In the genomic region with DNA sequence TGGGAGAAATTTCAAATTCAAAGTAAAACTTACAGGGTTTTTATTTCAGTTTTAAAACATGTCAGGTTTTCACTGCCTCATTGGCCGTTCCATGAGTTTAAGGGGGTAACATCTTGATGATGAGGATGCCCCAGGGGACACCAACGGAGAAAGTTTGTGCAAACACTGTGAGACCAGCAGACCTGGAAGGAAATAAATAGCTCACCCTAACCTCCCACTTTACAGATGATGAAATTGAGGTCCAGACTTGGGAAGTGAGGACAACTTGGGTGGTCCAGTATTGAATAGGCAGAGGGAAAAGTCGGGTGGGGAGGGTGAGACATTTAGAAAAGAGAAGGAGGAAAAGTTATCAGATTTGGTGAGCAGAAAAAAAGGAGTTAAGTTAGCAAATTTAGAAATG, we compare ENCODE assay signal across 21 cellular contexts.
"Had no signal": no experiment of that assay in that cellular context is flagged by ENCODE, and none has a peak within 500 bp of the region (broad histone marks: within the 10 kb centered on the region; RNA-seq: fewer than 3 reads in every experiment).

No MANE protein-coding gene starts in this region.

- H3K27ac ChIP-seq: heart right ventricle, left lung, lower lobe of right lung, testis, transverse colon had no signal

- H3K27me3 ChIP-seq: testis, transverse colon had no signal

- H3K4me1 ChIP-seq: heart right ventricle, left lung, lower lobe of right lung, transverse colon had no signal

- DNase-seq: caudate nucleus; effector CD4-positive, alpha-beta T cell; endodermal cell; erythroblast; heart right ventricle; hypothalamus; left lung; lower lobe of right lung; midbrain; naive B cell; nephron progenitor cell; posterior cingulate gyrus; stimulated activated CD4-positive, alpha-beta T cell treated with anti-CD3 and anti-CD28 coated beads, Interleukin-4, amount 100 ng/mL, for 1 hour; stimulated activated CD8-positive, alpha-beta memory T cell treated with anti-CD3 and anti-CD28 coated beads, Interleukin-4, amount 100 ng/mL, for 48 hours; testis; transverse colon had no signal

- H3K27ac Mint-ChIP-seq: endodermal cell; memory B cell; nephron progenitor cell; stimulated activated effector memory CD8-positive, alpha-beta T cell treated with anti-CD3 and anti-CD28 coated beads, Interleukin-12 subunit alpha, Interleukin-12 subunit beta, amount 100 ng/mL, for 72 hours; stimulated activated naive CD8-positive, alpha-beta T cell treated with anti-CD3 and anti-CD28 coated beads, Interleukin-15, Interleukin-2, amounts not matched to agents 100 ng/mL and 50 ng/mL, for 24 hours had no signal

- H3K9me3 Mint-ChIP-seq: stimulated activated effector memory CD8-positive, alpha-beta T cell treated with anti-CD3 and anti-CD28 coated beads, Interleukin-12 subunit alpha, Interleukin-12 subunit beta, amount 100 ng/mL, for 72 hours had no signal

- H3K4me3 ChIP-seq: coronary artery, heart right ventricle, left lung, lower lobe of right lung, smooth muscle cell, testis, transverse colon had no signal

- H3K4me2 ChIP-seq: smooth muscle cell had no signal

- H3K36me3 ChIP-seq: heart right ventricle, left lung, lower lobe of right lung, transverse colon had no signal

- ATAC-seq: left lung; lower lobe of right lung; stimulated activated effector memory CD8-positive, alpha-beta T cell treated with anti-CD3 and anti-CD28 coated beads, Interleukin-12 subunit alpha, Interleukin-12 subunit beta, amount 100 ng/mL, for 72 hours had no signal

- H3K9me3 ChIP-seq: testis, transverse colon had no signal

- H3K36me3 Mint-ChIP-seq: memory B cell; naive B cell; stimulated activated effector memory CD8-positive, alpha-beta T cell treated with anti-CD3 and anti-CD28 coated beads, Interleukin-12 subunit alpha, Interleukin-12 subunit beta, amount 100 ng/mL, for 72 hours had no signal

- H3K4me3 Mint-ChIP-seq: endodermal cell; memory B cell; naive B cell; nephron progenitor cell; stimulated activated effector memory CD8-positive, alpha-beta T cell treated with anti-CD3 and anti-CD28 coated beads, Interleukin-12 subunit alpha, Interleukin-12 subunit beta, amount 100 ng/mL, for 72 hours; stimulated activated naive CD8-positive, alpha-beta T cell treated with anti-CD3 and anti-CD28 coated beads, Interleukin-15, Interleukin-2, amounts not matched to agents 100 ng/mL and 50 ng/mL, for 24 hours had no signal

- H3K4me1 Mint-ChIP-seq: endodermal cell; memory B cell; naive B cell; stimulated activated effector memory CD8-positive, alpha-beta T cell treated with anti-CD3 and anti-CD28 coated beads, Interleukin-12 subunit alpha, Interleukin-12 subunit beta, amount 100 ng/mL, for 72 hours had no signal
